ENCODE assay signal across 8 cellular contexts in genomic region chr2:64606495-64607363, GRCh38. TPM values are rescaled to one million over a fixed set of nuclear protein-coding genes. Genes with fewer than 3 reads are reported as not detected.
A peak's percentile ranks its signal among the peaks of the same experiment; 100 is the strongest.
DNase-seq lines count a peak whose midpoint lies in the region; ATAC-seq lines count a peak whose summit lies in the region.

No MANE protein-coding gene starts in this region.

- peaks cover 18 to 30% (median 20%) of the 10 kb centered on the region in 3 donors for H3K4me1 Mint-ChIP-seq in naive B cell

- H3K27ac Mint-ChIP-seq in naive B cell: peak overlapping the region; percentile 66 to 90 (median 78)

- peaks cover 0 to 6% (median 0%) of the 10 kb centered on the region in 7 donors for H3K9me3 Mint-ChIP-seq in naive B cell

- DNase-seq in COLO668 (lab: John Stamatoyannopoulos, UW; ENCODE audit: unreplicated experiment) (peak; percentile 73), HT-29 (ENCODE audit: low spot score) (peak; percentile 77), epidermal melanocyte (ENCODE audit: insufficient read length, low spot score) (peak; percentile 43), naive B cell (peak; percentile 87), NCI-H1694 treated with DMSO at 0.1 percent for 48 hours (lab: John Stamatoyannopoulos, UW) (no peak)
- peak; percentile 88 to 93 for DNase-seq in activated CD4-positive, alpha-beta T cell treated with anti-CD3 and anti-CD28 coated beads, Interleukin-2, amount 50 U/mL, for 48 hours
- DNase-seq in stimulated activated naive CD4-positive, alpha-beta T cell (lab: John Stamatoyannopoulos, UW): peak; percentile 53 to 83 (median 76)

- H3K4me3 Mint-ChIP-seq in naive B cell: peak overlapping the region; percentile 63 to 84 (median 75)

- no peaks in the 10 kb centered on the region for H3K36me3 Mint-ChIP-seq in naive B cell

- ATAC-seq in GM21367 (IDR thresholded peaks at IDR 0.05; ENCODE audit: unreplicated experiment): peak; percentile 87
- peak; percentile 90 to 93 for ATAC-seq in naive B cell (ENCODE audit: low read depth in 2 of 2)

- peaks cover 0 to 6% (median 0%) of the 10 kb centered on the region in 3 donors for H3K27me3 Mint-ChIP-seq in naive B cell

RNA-seq across cellular contexts. Expression of gene SERTAD2, which starts 47.0 kb away (rescaled TPM):
- total RNA-seq in HT-29 (2014; rRNA removed; shearing (Covaris generic)): 6.1 and 6.6 TPM in 2 replicates
- polyA plus RNA-seq in naive B cell (ENCODE audit: low read depth in 6 of 6): 10 to 100 TPM in 5 of 6 donors, 1 to 10 TPM in 1; 7.9 to 21.8 (median 13.2) TPM
